Comparison of ENCODE assay signal across 10 cellular contexts in genomic region chr1:1137256-1138045, GRCh38. TPM values are rescaled to one million over a fixed set of nuclear protein-coding genes. Genes with fewer than 3 reads are reported as not detected.
A peak's percentile ranks its signal among the peaks of the same experiment; 100 is the strongest.
DNase-seq lines count a peak whose midpoint lies in the region; ATAC-seq lines count a peak whose summit lies in the region.
"Had no signal": no experiment of that assay in that cellular context is flagged by ENCODE, and none has a peak within 500 bp of the region (broad histone marks: within the 10 kb centered on the region; RNA-seq: fewer than 3 reads in every experiment).

No MANE protein-coding gene starts in this region.

- H3K9me3 Mint-ChIP-seq in T-cell = no peaks in the 10 kb centered on the region

- ATAC-seq in GM21737 (IDR thresholded peaks at IDR 0.05; ENCODE audit: unreplicated experiment) (peak; percentile 61), T-cell (replicated peaks in 1 of 4) (peak; percentile 79 to 92 (median 86)), GM18909 (IDR thresholded peaks at IDR 0.05; ENCODE audit: poor library complexity, unreplicated experiment) (no peak), HG03520 (IDR thresholded peaks at IDR 0.05; ENCODE audit: unreplicated experiment) (no peak)

- peak overlapping the region; percentile 63 to 73 for H3K27ac Mint-ChIP-seq in T-cell

- H3K4me3 Mint-ChIP-seq in T-cell = peak overlapping the region; percentile 54 to 74 (median 71)

- POLR2A ChIA-PET in T-cell (lab: Charles Lee) = no interaction called here

- DNase-seq in T-cell (peak; percentile 31 to 78 (median 66)), NCI-H2029 (lab: John Stamatoyannopoulos, UW) (no peak), kidney tubule cell (ENCODE audit: low spot score) (no peak)
- peak; percentile 29 for DNase-seq in activated naive CD8-positive, alpha-beta T cell treated with anti-CD3 and anti-CD28 coated beads, Interleukin-2, amount 50 U/mL, for 16 hours (ENCODE audit: low read depth, low spot score)
- peak; percentile 53 for DNase-seq in stimulated activated CD8-positive, alpha-beta memory T cell treated with anti-CD3 and anti-CD28 coated beads, Interleukin-12 subunit alpha, Interleukin-12 subunit beta, amount 100 ng/mL, for 1 hour (ENCODE audit: low read depth)

- no peaks in the 10 kb centered on the region for H3K27me3 Mint-ChIP-seq in T-cell

- peaks cover 7 to 26% (median 10%) of the 10 kb centered on the region in 3 donors for H3K4me1 Mint-ChIP-seq in T-cell

- H3K36me3 Mint-ChIP-seq in T-cell = no peaks in the 10 kb centered on the region

- CTCF ChIA-PET in T-cell (lab: Charles Lee) = interaction anchor here in 1 of 2 donors (0.7 kb wide), 2 partner anchors 19 to 36 kb away, joined by 3 read pairs; partner anchors contain the start of gene TTLL10

RNA-seq across cellular contexts. Expression of gene C1orf159, which starts 21.6 kb away (rescaled TPM):
- 10 to 100 TPM; 20.4 to 37.7 (median 22.5) TPM for total RNA-seq in T-cell

RNA-seq across cellular contexts. Expression of gene TTLL10, which starts 36.2 kb away (rescaled TPM):
- 1 to 10 TPM in 1 of 5 donors, under 1 TPM in 3, not detected in 1; 0.26 to 1.0 (median 0.47) TPM for total RNA-seq in T-cell
- total RNA-seq: fibroblast of villous mesenchyme, HT1080 had no signal

Comparison
In these comparisons a context has a peak if more than half of its experiments do, and no peak if none do; other contexts are left out.
1. ATAC-seq: peak in GM21737 (single experiment) and T-cell (4 of 4); none in GM18909 (single experiment) and HG03520 (single experiment).
2. DNase-seq: peak in T-cell (34 of 34), activated naive CD8-positive, alpha-beta T cell treated with anti-CD3 and anti-CD28 coated beads, Interleukin-2, amount 50 U/mL, for 16 hours (single experiment) and stimulated activated CD8-positive, alpha-beta memory T cell treated with anti-CD3 and anti-CD28 coated beads, Interleukin-12 subunit alpha, Interleukin-12 subunit beta, amount 100 ng/mL, for 1 hour (single experiment); none in NCI-H2029 (single experiment) and kidney tubule cell (single experiment).